In genomic region chr5:144189800-144190429, GRCh38 we compare ENCODE assay signal across 8 cellular contexts. TPM values are rescaled to one million over a fixed set of nuclear protein-coding genes. Genes with fewer than 3 reads are reported as not detected.
DNase-seq lines count a peak whose midpoint lies in the region; ATAC-seq and TF ChIP-seq lines count a peak whose summit lies in the region.

No MANE protein-coding gene starts in this region.

- TF ChIP-seq CTCF in SU-DHL-6 (IDR thresholded peaks at IDR 0.05; ENCODE audit: insufficient read depth, low read length, poor library complexity, severe bottlenecking), result no peak

- no peak overlapping the region for H3K27ac Mint-ChIP-seq in activated naive CD8-positive, alpha-beta T cell treated with anti-CD3 and anti-CD28 coated beads for 36 hours

- peak overlapping the region; percentile 78 for H3K4me2 ChIP-seq in SU-DHL-6 (ENCODE audit: low read depth, low read length, poor library complexity, severe bottlenecking)

- peak overlapping the region; percentile 48 for H3K4me3 Mint-ChIP-seq in activated naive CD8-positive, alpha-beta T cell treated with anti-CD3 and anti-CD28 coated beads for 36 hours

- peaks cover 60% of the 10 kb centered on the region for H3K4me1 Mint-ChIP-seq in activated naive CD8-positive, alpha-beta T cell treated with anti-CD3 and anti-CD28 coated beads for 36 hours

- H3K36me3 Mint-ChIP-seq in activated naive CD8-positive, alpha-beta T cell treated with anti-CD3 and anti-CD28 coated beads for 36 hours, result peaks cover 9% of the 10 kb centered on the region

- DNase-seq in activated naive CD8-positive, alpha-beta T cell treated with anti-CD3 and anti-CD28 coated beads for 36 hours, result peak; percentile 74
- DNase-seq in non-pigmented ciliary epithelial cell (ENCODE audit: low read depth) (peak; percentile 94), HT-29 (ENCODE audit: low spot score) (no peak), NCI-H2196 treated with DMSO at 0.1 percent for 48 hours (lab: John Stamatoyannopoulos, UW; ENCODE audit: unreplicated experiment) (no peak), HPDE6-E6E7 (ENCODE audit: extremely low spot score) (no peak)

- no peaks in the 10 kb centered on the region for H4K20me1 ChIP-seq in SU-DHL-6 (ENCODE audit: low read depth, low read length)

- no peaks in the 10 kb centered on the region for H3K9me2 ChIP-seq in SU-DHL-6 (replicated peaks; ENCODE audit: insufficient read depth, low read length)

- no peaks in the 10 kb centered on the region for H3K27me3 ChIP-seq in SU-DHL-6 (ENCODE audit: low read length)

- H3K9me3 Mint-ChIP-seq in activated naive CD8-positive, alpha-beta T cell treated with anti-CD3 and anti-CD28 coated beads for 36 hours, result no peaks in the 10 kb centered on the region

- no peaks in the 10 kb centered on the region for H3K79me2 ChIP-seq in SU-DHL-6 (ENCODE audit: insufficient read depth, low read length)

- peak overlapping the region; percentile 97 for H3K27ac ChIP-seq in SU-DHL-6 (ENCODE audit: low read depth, low read length)

- H3F3A ChIP-seq in SU-DHL-6 (ENCODE audit: insufficient read depth), result peaks cover 52% of the 10 kb centered on the region

- H2AFZ ChIP-seq in SU-DHL-6 (ENCODE audit: low read depth, low read length, severe bottlenecking), result no peak overlapping the region

- no peaks in the 10 kb centered on the region for H3K9me3 ChIP-seq in SU-DHL-6 (ENCODE audit: insufficient read depth, low read length)

- H3K9ac ChIP-seq in SU-DHL-6 (ENCODE audit: low read length), result peak overlapping the region; percentile 55

- H3K36me3 ChIP-seq in SU-DHL-6 (ENCODE audit: low read length), result no peaks in the 10 kb centered on the region

- H3K27me3 Mint-ChIP-seq in activated naive CD8-positive, alpha-beta T cell treated with anti-CD3 and anti-CD28 coated beads for 36 hours, result no peaks in the 10 kb centered on the region

- peak; percentile 51 for ATAC-seq in GM18498 (IDR thresholded peaks at IDR 0.05; ENCODE audit: unreplicated experiment)
- peak; percentile 53 for ATAC-seq in HG03095 (IDR thresholded peaks at IDR 0.05; ENCODE audit: unreplicated experiment)

- no peak overlapping the region for H3K4me3 ChIP-seq in SU-DHL-6 (ENCODE audit: insufficient read depth, low read length, poor library complexity, severe bottlenecking)

RNA-seq across cellular contexts. Expression of gene KCTD16, which starts 19.2 kb away (rescaled TPM):
- total RNA-seq in activated naive CD8-positive, alpha-beta T cell treated with anti-CD3 and anti-CD28 coated beads for 36 hours, result under 1 TPM; 0.16 to 0.31 TPM
- total RNA-seq in HT-29 (2014; rRNA removed; shearing (Covaris generic)), result 0.31 TPM in 1 of 2 replicates, not detected in the other

RNA-seq across cellular contexts. Expression of gene YIPF5, which starts 19.5 kb away (rescaled TPM):
- total RNA-seq in activated naive CD8-positive, alpha-beta T cell treated with anti-CD3 and anti-CD28 coated beads for 36 hours, result 10 to 100 TPM; 38.7 to 39.1 TPM
- 13.7 and 21.8 TPM in 2 replicates for total RNA-seq in HT-29 (2014; rRNA removed; shearing (Covaris generic))

Comparison
In these comparisons a context has a peak if more than half of its experiments do, and no peak if none do; other contexts are left out.
1. DNase-seq: peak in activated naive CD8-positive, alpha-beta T cell treated with anti-CD3 and anti-CD28 coated beads for 36 hours (single experiment) and non-pigmented ciliary epithelial cell (single experiment); none in HT-29 (single experiment), NCI-H2196 treated with DMSO at 0.1 percent for 48 hours (single experiment) and HPDE6-E6E7 (single experiment).